ENCODE assay signal across 8 cellular contexts in the genomic region with DNA sequence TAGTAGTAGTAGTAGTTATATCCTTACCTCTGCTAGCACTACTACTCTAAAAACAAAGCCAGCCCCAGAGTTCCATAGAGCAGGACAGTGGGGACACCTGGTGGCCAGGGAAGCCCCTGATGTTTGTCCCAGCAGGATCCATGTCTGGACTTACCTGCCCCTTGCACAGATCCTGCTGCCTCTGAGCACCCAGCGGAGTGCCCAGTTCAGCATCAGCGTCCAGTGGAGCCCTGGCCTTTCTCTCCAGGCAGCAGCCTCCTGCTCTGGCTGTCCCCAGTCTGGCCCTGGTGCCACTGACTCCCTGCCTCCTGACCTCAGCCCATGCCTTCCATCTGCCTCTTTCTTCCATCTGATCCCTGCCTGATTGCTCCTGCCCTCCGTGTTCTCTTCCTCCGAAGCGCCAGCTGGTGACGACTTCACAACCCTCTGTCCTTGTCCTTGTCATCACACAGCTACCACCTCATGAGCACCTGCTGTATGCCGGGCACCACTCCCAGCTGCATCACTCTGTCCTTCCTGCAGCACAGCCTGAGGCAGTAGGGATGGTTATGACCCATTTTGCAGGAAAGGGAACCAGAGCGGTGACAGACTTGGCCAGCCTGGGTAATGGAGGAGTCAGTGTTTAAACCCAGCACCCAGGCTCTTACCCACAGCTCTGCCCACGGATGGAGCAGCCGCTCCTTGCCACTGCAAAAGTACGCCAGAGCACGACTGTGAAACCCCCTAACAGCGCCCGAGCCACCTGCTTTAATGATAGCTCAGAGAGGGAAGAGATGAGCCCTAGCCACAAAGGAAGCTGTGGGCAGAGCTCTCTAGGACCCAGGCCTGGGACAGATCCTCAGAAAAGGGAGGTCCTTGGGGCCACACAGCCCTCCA. TPM values are rescaled to one million over a fixed set of nuclear protein-coding genes. Genes with fewer than 3 reads are reported as not detected.
DNase-seq lines count a peak whose midpoint lies in the region; ATAC-seq lines count a peak whose summit lies in the region.

No MANE protein-coding gene starts in this region.

- intact Hi-C loops in Right ventricle myocardium inferior (cut with DNase I) = loop anchor here (1.0 to 10.0 kb wide), 3 partner anchors 142 to 312 kb away; a partner anchor contains a TSS

- DNase-seq in CD1c-positive myeloid dendritic cell (ENCODE audit: extremely low spot score) = peak; percentile 52
- DNase-seq in HuH-7.5 (ENCODE audit: low spot score) = peak; percentile 82
- DNase-seq in RPMI8226 = peak; percentile 71
- DNase-seq in activated effector memory CD4-positive, alpha-beta T cell treated with anti-CD3 and anti-CD28 coated beads, Interleukin-2, amount 50 U/mL, for 16 hours = peak; percentile 86
- DNase-seq in Right ventricle myocardium inferior (ENCODE audit: missing footprints) = no peak
- DNase-seq in retina = peak; percentile 57

- ATAC-seq in Right ventricle myocardium inferior (peak; percentile 88), HG02885 (IDR thresholded peaks at IDR 0.05; ENCODE audit: poor library complexity, unreplicated experiment) (no peak), HG03025 (IDR thresholded peaks at IDR 0.05; ENCODE audit: low FRiP score, unreplicated experiment) (no peak)

RNA-seq across cellular contexts. Expression of a gene that starts 11.5 kb away (rescaled TPM):
- 0.41 TPM for total RNA-seq in Right ventricle myocardium inferior
